In genomic region chr5:133824661-133825254, GRCh38 we compare ENCODE assay signal across 8 cellular contexts.
DNase-seq lines count a peak whose midpoint lies in the region; ATAC-seq and TF ChIP-seq lines count a peak whose summit lies in the region.

No MANE protein-coding gene starts in this region.

- no peaks in the 10 kb centered on the region for H3K9me3 ChIP-seq in CD8-positive, alpha-beta memory T cell (ENCODE audit: low read length)

- TF ChIP-seq CTCF in brain microvascular endothelial cell (IDR thresholded peaks at IDR 0.05; ENCODE audit: low read depth, low read length, missing control alignments) = no peak

- H3K4me1 Mint-ChIP-seq in CD8-positive, alpha-beta memory T cell = peaks cover 32 to 47% (median 35%) of the 10 kb centered on the region in 3 donors
- H3K4me1 Mint-ChIP-seq in activated naive CD4-positive, alpha-beta T cell treated with anti-CD3 and anti-CD28 coated beads, Interleukin-2, amount 10 ng/mL, durations not matched to agents 7 days and 5 days = peaks cover 38% of the 10 kb centered on the region

- no peaks in the 10 kb centered on the region for H3K27me3 ChIP-seq in CD8-positive, alpha-beta memory T cell (ENCODE audit: insufficient read depth, low read length, poor library complexity, severe bottlenecking)
- H3K27me3 ChIP-seq in brain microvascular endothelial cell (replicated peaks) = no peaks in the 10 kb centered on the region

- H3K36me3 Mint-ChIP-seq in CD8-positive, alpha-beta memory T cell = no peaks in the 10 kb centered on the region
- no peaks in the 10 kb centered on the region for H3K36me3 Mint-ChIP-seq in activated naive CD4-positive, alpha-beta T cell treated with anti-CD3 and anti-CD28 coated beads, Interleukin-2, amount 10 ng/mL, durations not matched to agents 7 days and 5 days

- peaks cover 32% of the 10 kb centered on the region for H3K4me1 ChIP-seq in CD8-positive, alpha-beta memory T cell (ENCODE audit: insufficient read depth, low read length)

- no peak for DNase-seq in CD8-positive, alpha-beta memory T cell
- no peak for DNase-seq in activated naive CD4-positive, alpha-beta T cell treated with anti-CD3 and anti-CD28 coated beads, Interleukin-2, amount 10 ng/mL, durations not matched to agents 7 days and 5 days
- DNase-seq in brain microvascular endothelial cell (no peak), NCI-H2196 treated with DMSO at 0.1 percent for 48 hours (lab: John Stamatoyannopoulos, UW; ENCODE audit: unreplicated experiment) (no peak), SW 1271 (lab: John Stamatoyannopoulos, UW) (no peak), SKM-1 (lab: John Stamatoyannopoulos, UW; ENCODE audit: unreplicated experiment) (no peak)

- H3K36me3 ChIP-seq in CD8-positive, alpha-beta memory T cell (ENCODE audit: insufficient read depth, low read length) = no peaks in the 10 kb centered on the region
- no peaks in the 10 kb centered on the region for H3K36me3 ChIP-seq in brain microvascular endothelial cell (replicated peaks)

- ATAC-seq in GM19043 (IDR thresholded peaks at IDR 0.05; ENCODE audit: low read depth, unreplicated experiment) (peak; percentile 70), HG02981 (IDR thresholded peaks at IDR 0.05; ENCODE audit: unreplicated experiment) (peak; percentile 61)

- H3K4me3 ChIP-seq in CD8-positive, alpha-beta memory T cell (ENCODE audit: low read length) = no peak overlapping the region
- no peak overlapping the region for H3K4me3 ChIP-seq in brain microvascular endothelial cell (ENCODE audit: low read depth, low read length)

- H3K27ac Mint-ChIP-seq in CD8-positive, alpha-beta memory T cell = peak overlapping the region in 6 of 8 donors; percentile 23 to 82 (median 68)
- peak overlapping the region; percentile 68 for H3K27ac Mint-ChIP-seq in activated naive CD4-positive, alpha-beta T cell treated with anti-CD3 and anti-CD28 coated beads, Interleukin-2, amount 10 ng/mL, durations not matched to agents 7 days and 5 days

- CTCF ChIA-PET in CD8-positive, alpha-beta memory T cell (lab: Charles Lee) = interaction anchor here (1.2 kb wide), 1 partner anchor 45 kb away, joined by 4 read pairs; no protein-coding TSS in a partner anchor
- CTCF ChIA-PET in activated naive CD4-positive, alpha-beta T cell treated with anti-CD3 and anti-CD28 coated beads, Interleukin-2, amount 10 ng/mL, durations not matched to agents 7 days and 5 days (lab: Charles Lee) = no interaction called here

- no peak overlapping the region for H3K27ac ChIP-seq in CD8-positive, alpha-beta memory T cell (ENCODE audit: low read depth, low read length)
- no peak overlapping the region for H3K27ac ChIP-seq in brain microvascular endothelial cell

- POLR2A ChIA-PET in CD8-positive, alpha-beta memory T cell (lab: Charles Lee) = interaction anchor here (0.6 kb wide), 1 partner anchor 773 kb away, joined by 3 read pairs; the partner anchor contains the start of gene HSPA4

- H3K9me3 Mint-ChIP-seq in CD8-positive, alpha-beta memory T cell = no peaks in the 10 kb centered on the region
- no peaks in the 10 kb centered on the region for H3K9me3 Mint-ChIP-seq in activated naive CD4-positive, alpha-beta T cell treated with anti-CD3 and anti-CD28 coated beads, Interleukin-2, amount 10 ng/mL, durations not matched to agents 7 days and 5 days

- peaks cover 8 to 13% of the 10 kb centered on the region in 2 donors for H3K27me3 Mint-ChIP-seq in CD8-positive, alpha-beta memory T cell
- peaks cover 31% of the 10 kb centered on the region for H3K27me3 Mint-ChIP-seq in activated naive CD4-positive, alpha-beta T cell treated with anti-CD3 and anti-CD28 coated beads, Interleukin-2, amount 10 ng/mL, durations not matched to agents 7 days and 5 days

- H3K4me3 Mint-ChIP-seq in CD8-positive, alpha-beta memory T cell = peak overlapping the region in 6 of 7 donors; percentile 23 to 76 (median 46)
- no peak overlapping the region for H3K4me3 Mint-ChIP-seq in activated naive CD4-positive, alpha-beta T cell treated with anti-CD3 and anti-CD28 coated beads, Interleukin-2, amount 10 ng/mL, durations not matched to agents 7 days and 5 days

- in situ Hi-C loops in brain microvascular endothelial cell (cut with HindIII; ENCODE audit: low pct_ligation_motif_present, low sequenced_read_pairs) = no loop called here
